Comparison of ENCODE assay signal across 10 cellular contexts in the genomic region with DNA sequence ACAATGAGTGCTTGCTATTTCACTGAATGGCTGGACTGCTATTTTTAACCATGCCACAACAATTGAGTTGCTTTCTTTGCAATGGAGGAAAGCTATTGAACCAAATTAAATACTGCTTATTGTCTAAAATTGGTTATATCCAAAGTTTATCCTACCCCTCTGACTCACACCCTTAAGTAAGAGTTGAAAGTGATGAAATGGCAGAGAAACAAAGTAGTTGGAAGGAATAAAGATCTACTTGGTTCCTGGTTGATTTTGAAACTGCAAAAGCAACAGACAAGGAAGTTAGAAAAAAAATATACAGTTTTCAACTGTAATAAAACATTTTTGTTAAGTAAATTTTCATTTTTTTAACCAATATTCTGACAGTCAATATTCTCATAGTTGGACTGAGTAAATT. TPM values are rescaled to one million over a fixed set of nuclear protein-coding genes. Genes with fewer than 3 reads are reported as not detected.
DNase-seq lines count a peak whose midpoint lies in the region; ATAC-seq and TF ChIP-seq lines count a peak whose summit lies in the region.
"Had no signal": no experiment of that assay in that cellular context is flagged by ENCODE, and none has a peak within 500 bp of the region (broad histone marks: within the 10 kb centered on the region; RNA-seq: fewer than 3 reads in every experiment).

No MANE protein-coding gene starts in this region.

- H3K9me3 ChIP-seq in lower lobe of right lung, result no peaks in the 10 kb centered on the region

- peak overlapping the region; percentile 4 for H3K27ac ChIP-seq in lower lobe of right lung

- DNase-seq in CD14-positive monocyte (ENCODE audit: low spot score) (no peak), LHCN-M2 (ENCODE audit: low read depth) (peak; percentile 46), astrocyte of the spinal cord (ENCODE audit: low read depth, low spot score) (peak; percentile 36), lower lobe of right lung (no peak), NCI-H2227 (lab: John Stamatoyannopoulos, UW; ENCODE audit: unreplicated experiment) (no peak), NCI-H1694 (lab: John Stamatoyannopoulos, UW) (no peak), DMS79 (lab: John Stamatoyannopoulos, UW) (no peak)
- DNase-seq: activated CD4-positive, alpha-beta T cell treated with anti-CD3 and anti-CD28 coated beads, Interleukin-2, amount 10 ng/mL, durations not matched to agents 24 days and 14 days; DMS 273 treated with DMSO at 0.1 percent for 48 hours had no signal

- H3K4me1 Mint-ChIP-seq in CD14-positive monocyte, result peaks cover 29% of the 10 kb centered on the region

- ATAC-seq in lower lobe of right lung (peak in 1 of 2 donors; percentile 65), GM21390 (IDR thresholded peaks at IDR 0.05; ENCODE audit: unreplicated experiment) (no peak)

- no peak for TF ChIP-seq CTCF in CD14-positive monocyte (IDR thresholded peaks at IDR 0.05)
- TF ChIP-seq CTCF in astrocyte of the spinal cord (IDR thresholded peaks at IDR 0.05; ENCODE audit: low read depth, low read length), result no peak
- TF ChIP-seq CTCF in lower lobe of right lung (IDR thresholded peaks at IDR 0.05), result no peak

- peak overlapping the region in 1 of 2 donors; percentile 21 for H3K4me3 Mint-ChIP-seq in CD14-positive monocyte
- H3K4me3 Mint-ChIP-seq: activated CD4-positive, alpha-beta T cell treated with anti-CD3 and anti-CD28 coated beads, Interleukin-2, amount 10 ng/mL, durations not matched to agents 24 days and 14 days had no signal

- in situ Hi-C loops in astrocyte of the spinal cord (cut with HindIII; ENCODE audit: low sequenced_read_pairs), result no loop called here

- H3K27me3 ChIP-seq in lower lobe of right lung (ENCODE audit: low read depth), result no peaks in the 10 kb centered on the region

- no peaks in the 10 kb centered on the region for H3K36me3 ChIP-seq in lower lobe of right lung

- peaks cover 0 to 1% (median 0%) of the 10 kb centered on the region in 3 donors for H3K27me3 Mint-ChIP-seq in CD14-positive monocyte (ENCODE audit: low read depth in 3 of 3)
- H3K27me3 Mint-ChIP-seq: activated CD4-positive, alpha-beta T cell treated with anti-CD3 and anti-CD28 coated beads, Interleukin-2, amount 10 ng/mL, durations not matched to agents 24 days and 14 days had no signal

- peaks cover 6 to 21% of the 10 kb centered on the region in 2 donors for H3K36me3 Mint-ChIP-seq in CD14-positive monocyte

- intact Hi-C loops in CD14-positive monocyte (cut with micrococcal nuclease) (no loop called here), lower lobe of right lung (cut with DNase I) (no loop called here)

- H3K27ac Mint-ChIP-seq in CD14-positive monocyte, result peak overlapping the region; percentile 16 to 87 (median 61)
- H3K27ac Mint-ChIP-seq: activated CD4-positive, alpha-beta T cell treated with anti-CD3 and anti-CD28 coated beads, Interleukin-2, amount 10 ng/mL, durations not matched to agents 24 days and 14 days had no signal

- H3K4me1 ChIP-seq in lower lobe of right lung, result peaks cover 12% of the 10 kb centered on the region

- H3K4me3 ChIP-seq in astrocyte of the spinal cord (ENCODE audit: low read depth, low read length) (no peak overlapping the region), lower lobe of right lung (no peak overlapping the region)

- peaks cover 0 to 3% (median 0%) of the 10 kb centered on the region in 7 donors for H3K9me3 Mint-ChIP-seq in CD14-positive monocyte
- H3K9me3 Mint-ChIP-seq: activated CD4-positive, alpha-beta T cell treated with anti-CD3 and anti-CD28 coated beads, Interleukin-2, amount 10 ng/mL, durations not matched to agents 24 days and 14 days had no signal

RNA-seq across cellular contexts. Expression of a gene that starts 47.6 kb away (rescaled TPM):
- polyA plus RNA-seq in CD14-positive monocyte, result 10 to 100 TPM; 11.5 to 15.0 TPM
- 39.9 and 48.9 TPM in 2 replicates for total RNA-seq in LHCN-M2 (2014; rRNA removed)
- 16.5 TPM for polyA plus RNA-seq in LHCN-M2 (2012)
- 109 TPM for total RNA-seq in lower lobe of right lung

Comparison
In these comparisons a context has a peak if more than half of its experiments do, and no peak if none do; other contexts are left out.
1. DNase-seq: peak in LHCN-M2 (single experiment) and astrocyte of the spinal cord (single experiment); none in CD14-positive monocyte (single experiment), lower lobe of right lung (single experiment), NCI-H2227 (single experiment), NCI-H1694 (single experiment) and DMS79 (single experiment).